ENCODE assay signal across 8 cellular contexts in genomic region chr12:68381476-68381875, GRCh38.
"Had no signal": no experiment of that assay in that cellular context is flagged by ENCODE, and none has a peak within 500 bp of the region (broad histone marks: within the 10 kb centered on the region; RNA-seq: fewer than 3 reads in every experiment).

No MANE protein-coding gene starts in this region.

- DNase-seq: activated naive CD4-positive, alpha-beta T cell treated with anti-CD3 and anti-CD28 coated beads, Interleukin-2, amount 10 ng/mL, durations not matched to agents 7 days and 5 days; hippocampal formation; kidney glomerular epithelial cell; posterior cingulate gyrus; transverse colon had no signal

- H3K9me3 ChIP-seq: transverse colon had no signal

- H3K4me3 ChIP-seq: transverse colon had no signal

- H3K27ac ChIP-seq: transverse colon had no signal

- H3K9me3 Mint-ChIP-seq: central memory CD8-positive, alpha-beta T cell had no signal

- H3K27ac Mint-ChIP-seq: activated naive CD4-positive, alpha-beta T cell treated with anti-CD3 and anti-CD28 coated beads, Interleukin-2, amount 10 ng/mL, durations not matched to agents 7 days and 5 days; activated T-helper 2 cell treated with anti-CD3 and anti-CD28 coated beads, Interferon-gamma antibody, Interleukin-2, Interleukin-4, amounts not matched to agents 10 μg/mL and 5 μg/mL and 100 μg/mL, durations not matched to agents 14 hours and 24 hours and 36 hours had no signal

- ATAC-seq: activated CD4-positive, CD25-positive, alpha-beta regulatory T cell treated with anti-CD3 and anti-CD28 coated beads, Interleukin-2, amount 50 U/mL, for 24 hours had no signal

- H3K27me3 Mint-ChIP-seq: activated naive CD4-positive, alpha-beta T cell treated with anti-CD3 and anti-CD28 coated beads, Interleukin-2, amount 10 ng/mL, durations not matched to agents 7 days and 5 days; central memory CD8-positive, alpha-beta T cell had no signal

- H3K4me3 Mint-ChIP-seq: activated naive CD4-positive, alpha-beta T cell treated with anti-CD3 and anti-CD28 coated beads, Interleukin-2, amount 10 ng/mL, durations not matched to agents 7 days and 5 days; central memory CD8-positive, alpha-beta T cell had no signal

- H3K27me3 ChIP-seq: transverse colon had no signal

- H3K36me3 ChIP-seq: transverse colon had no signal
